8 cellular contexts compared by ENCODE assay signal in genomic region chr7:104983620-104984539, GRCh38. TPM values are rescaled to one million over a fixed set of nuclear protein-coding genes. Genes with fewer than 3 reads are reported as not detected.
DNase-seq lines count a peak whose midpoint lies in the region; ATAC-seq and TF ChIP-seq lines count a peak whose summit lies in the region.

No MANE protein-coding gene starts in this region.

- no peaks in the 10 kb centered on the region for H3K9me3 ChIP-seq in BLaER1 treated with 17β-estradiol and CSF1 and Interleukin-3, amounts not matched to agents 10 nM and 100 nM (replicated peaks in 1 of 11)
- no peaks in the 10 kb centered on the region for H3K9me3 ChIP-seq in lower lobe of right lung

- peaks cover 45 to 89% (median 73%) of the 10 kb centered on the region in 10 experiments for H3K4me1 ChIP-seq in BLaER1 treated with 17β-estradiol and CSF1 and Interleukin-3, amounts not matched to agents 10 nM and 100 nM
- H3K4me1 ChIP-seq in lower lobe of right lung, result peaks cover 78% of the 10 kb centered on the region

- TF ChIP-seq POLR2A in GM19193 (IDR thresholded peaks at IDR 0.05; ENCODE audit: extremely low read depth, insufficient read depth, insufficient read length), result peak; percentile 93

- DNase-seq in NCI-H526 treated with DMSO at 0.1 percent for 48 hours (lab: John Stamatoyannopoulos, UW) (peak; percentile 90), dorsolateral prefrontal cortex (peak; percentile 73 to 91 (median 87)), lower lobe of right lung (peak; percentile 94)
- peak; percentile 74 to 76 for DNase-seq in activated CD4-positive, alpha-beta T cell treated with anti-CD3 and anti-CD28 coated beads, Interleukin-2, amount 50 U/mL, for 4 hours
- DNase-seq in stimulated activated CD4-positive, alpha-beta T cell treated with anti-CD3 and anti-CD28 coated beads, TNF-alpha, amount 100 ng/mL, for 24 hours (ENCODE audit: low read depth in 3 of 3), result peak; percentile 70 to 85 (median 72)

- H3K9ac ChIP-seq in BLaER1 treated with 17β-estradiol and CSF1 and Interleukin-3, amounts not matched to agents 10 nM and 100 nM, result peak overlapping the region; percentile 88 to 97 (median 95)

- peak overlapping the region; percentile 58 to 73 (median 66) for H3K4me3 ChIP-seq in BLaER1 treated with 17β-estradiol and CSF1 and Interleukin-3, amounts not matched to agents 10 nM and 100 nM
- H3K4me3 ChIP-seq in dorsolateral prefrontal cortex (peak overlapping the region; percentile 56 to 90 (median 75)), lower lobe of right lung (peak overlapping the region; percentile 60)

- peak overlapping the region in 10 of 11 experiments; percentile 66 to 97 (median 94) for H3K4me2 ChIP-seq in BLaER1 treated with 17β-estradiol and CSF1 and Interleukin-3, amounts not matched to agents 10 nM and 100 nM

- H4K20me1 ChIP-seq in BLaER1 treated with 17β-estradiol and CSF1 and Interleukin-3, amounts not matched to agents 10 nM and 100 nM, result peaks cover 0 to 27% (median 11%) of the 10 kb centered on the region in 11 experiments; a peak in 12 of 22 replicates

- H3K27ac ChIP-seq in BLaER1 treated with 17β-estradiol and CSF1 and Interleukin-3, amounts not matched to agents 10 nM and 100 nM, result peak overlapping the region; percentile 89 to 99 (median 97)
- H3K27ac ChIP-seq in dorsolateral prefrontal cortex (peak overlapping the region; percentile 81 to 100 (median 98)), lower lobe of right lung (peak overlapping the region; percentile 98)

- H3K27me3 ChIP-seq in BLaER1 treated with 17β-estradiol and CSF1 and Interleukin-3, amounts not matched to agents 10 nM and 100 nM, result no peaks in the 10 kb centered on the region
- H3K27me3 ChIP-seq in dorsolateral prefrontal cortex (no peaks in the 10 kb centered on the region), lower lobe of right lung (ENCODE audit: low read depth) (no peaks in the 10 kb centered on the region)

- peak; percentile 93 for ATAC-seq in HG03432 (IDR thresholded peaks at IDR 0.05; ENCODE audit: unreplicated experiment)
- peak; percentile 97 to 98 for ATAC-seq in lower lobe of right lung

- H3K36me3 ChIP-seq in BLaER1 treated with 17β-estradiol and CSF1 and Interleukin-3, amounts not matched to agents 10 nM and 100 nM, result peaks cover 14 to 43% (median 28%) of the 10 kb centered on the region in 11 experiments; a peak in 21 of 22 replicates
- H3K36me3 ChIP-seq in lower lobe of right lung, result no peaks in the 10 kb centered on the region

- intact Hi-C loops in dorsolateral prefrontal cortex (cut with DNase I) (loop anchor here (1.0 to 10.0 kb wide), 5 partner anchors 28 to 361 kb away; no protein-coding TSS in a partner anchor), lower lobe of right lung (cut with DNase I) (no loop called here)

- TF ChIP-seq CTCF in dorsolateral prefrontal cortex (IDR thresholded peaks at IDR 0.05 in 54 of 56, conservative IDR thresholded peaks at IDR 0.05 in 2 of 56; ENCODE audit: low read depth in 1 of 56, partially characterized antibody in 56 of 56) (peak in 55 of 56 donors; percentile 32 to 75 (median 56)), lower lobe of right lung (IDR thresholded peaks at IDR 0.05) (peak; percentile 56)

RNA-seq across cellular contexts. Expression of gene KMT2E, which starts 30.1 kb away (rescaled TPM):
- total RNA-seq in dorsolateral prefrontal cortex, result 100 to 1,000 TPM; 106 to 165 (median 137) TPM
- total RNA-seq in lower lobe of right lung, result 88.2 TPM

Comparison
In these comparisons a context has a peak if more than half of its experiments do, and no peak if none do; other contexts are left out.
1. Peak in every context shown above with its lines: DNase-seq, ATAC-seq, H3K4me3 ChIP-seq and H3K27ac ChIP-seq.